Comparison of ENCODE assay signal across 7 cellular contexts in genomic region chr2:176187306-176188217, GRCh38. TPM values are rescaled to one million over a fixed set of nuclear protein-coding genes. Genes with fewer than 3 reads are reported as not detected.
DNase-seq lines count a peak whose midpoint lies in the region; ATAC-seq and TF ChIP-seq lines count a peak whose summit lies in the region.

No MANE protein-coding gene starts in this region.

- H3K9me3 ChIP-seq in MM.1S (replicated peaks; ENCODE audit: insufficient read depth, low read length) (no peaks in the 10 kb centered on the region), mucosa of descending colon (no peaks in the 10 kb centered on the region)

- H3K4me1 ChIP-seq in MM.1S (ENCODE audit: low read length) (no peaks in the 10 kb centered on the region), mucosa of descending colon (ENCODE audit: low read depth) (peaks cover 22% of the 10 kb centered on the region)

- DNase-seq in GM10266 (ENCODE audit: extremely low spot score) = peak; percentile 33
- peak; percentile 9 for DNase-seq in MM.1S
- DNase-seq in cardiac fibroblast (ENCODE audit: low read depth in 2 of 2) = no peak
- DNase-seq in mucosa of descending colon = peak in 2 of 3 donors; percentile 52 to 66
- DNase-seq in erythroblast (lab: John Stamatoyannopoulos, UW) = no peak
- no peak for DNase-seq in posterior vena cava (ENCODE audit: low spot score)

- peak overlapping the region; percentile 83 for H2AFZ ChIP-seq in MM.1S (ENCODE audit: low read length)

- no peak for TF ChIP-seq POLR2A in erythroblast (IDR thresholded peaks at IDR 0.05; ENCODE audit: low read length)

- ATAC-seq in mucosa of descending colon (peak; percentile 21), GM18873 (IDR thresholded peaks at IDR 0.05; ENCODE audit: low FRiP score, unreplicated experiment) (no peak)

- H3K27me3 ChIP-seq in MM.1S (replicated peaks; ENCODE audit: insufficient read depth, low read length) = no peaks in the 10 kb centered on the region

- H3K36me3 ChIP-seq in MM.1S (replicated peaks; ENCODE audit: insufficient read depth, low read length) (no peaks in the 10 kb centered on the region), mucosa of descending colon (ENCODE audit: low read depth) (no peaks in the 10 kb centered on the region)

- peak overlapping the region; percentile 73 for H3K4me2 ChIP-seq in MM.1S (ENCODE audit: low read depth, low read length)

- H3K27ac ChIP-seq in MM.1S (ENCODE audit: low read length) = no peak overlapping the region

- intact Hi-C loops in mucosa of descending colon (cut with DNase I, micrococcal nuclease) = no loop called here
- intact Hi-C loops in posterior vena cava (cut with DNase I) = no loop called here

- no peaks in the 10 kb centered on the region for H3K79me2 ChIP-seq in MM.1S (ENCODE audit: low read length)

- no peak for TF ChIP-seq CTCF in GM10266 (IDR thresholded peaks at IDR 0.05; ENCODE audit: control insufficient read depth, insufficient read depth, low read depth, missing control alignments)
- no peak for TF ChIP-seq CTCF in MM.1S (IDR thresholded peaks at IDR 0.05; ENCODE audit: low read length)
- TF ChIP-seq CTCF in cardiac fibroblast (IDR thresholded peaks at IDR 0.05; ENCODE audit: low read depth, low read length) = no peak
- no peak for TF ChIP-seq CTCF in mucosa of descending colon (IDR thresholded peaks at IDR 0.05)

- no peaks in the 10 kb centered on the region for H4K20me1 ChIP-seq in MM.1S (ENCODE audit: insufficient read depth, low read length)

- H3F3A ChIP-seq in MM.1S (ENCODE audit: insufficient read depth, low read length) = no peaks in the 10 kb centered on the region

- H3K9me2 ChIP-seq in MM.1S (replicated peaks; ENCODE audit: insufficient read depth, low read length) = no peaks in the 10 kb centered on the region

- H3K4me3 ChIP-seq in MM.1S (ENCODE audit: low read length) (peak overlapping the region; percentile 73), cardiac fibroblast (replicated peaks in 1 of 2; ENCODE audit: low read depth in 2 of 2, low read length in 2 of 2) (peak overlapping the region; percentile 45 to 56), mucosa of descending colon (peak overlapping the region; percentile 52)

- H3K9ac ChIP-seq in MM.1S (ENCODE audit: low read length) = no peak overlapping the region

RNA-seq across cellular contexts. Expression of gene HOXD1, which starts 0.9 kb away (rescaled TPM):
- total RNA-seq in mucosa of descending colon (1 to 10 TPM; 2.2 to 5.9 (median 4.6) TPM), posterior vena cava (under 1 TPM; 0.46 to 0.48 TPM)

RNA-seq across cellular contexts. Expression of gene HOXD3, which starts 30.5 kb away (rescaled TPM):
- total RNA-seq in mucosa of descending colon = 1 to 10 TPM; 5.8 to 7.0 (median 6.0) TPM
- 10 to 100 TPM in 1 of 2 donors, 1 to 10 TPM in 1; 9.0 to 10.9 TPM for total RNA-seq in posterior vena cava

RNA-seq across cellular contexts. Expression of gene HOXD4, which starts 36.2 kb away (rescaled TPM):
- 1 to 10 TPM; 4.7 to 6.5 (median 5.9) TPM for total RNA-seq in mucosa of descending colon
- 1 to 10 TPM; 7.2 to 9.9 TPM for total RNA-seq in posterior vena cava

RNA-seq across cellular contexts. Expression of gene HOXD8, which starts 58.1 kb away (rescaled TPM):
- total RNA-seq in mucosa of descending colon (10 to 100 TPM in 1 of 3 donors, 1 to 10 TPM in 2; 4.9 to 13.8 (median 5.6) TPM), posterior vena cava (10 to 100 TPM; 30.6 to 31.3 TPM)

Comparison
In these comparisons a context has a peak if more than half of its experiments do, and no peak if none do; other contexts are left out.
1. DNase-seq: peak in GM10266 (single experiment), MM.1S (single experiment) and mucosa of descending colon (2 of 3); none in cardiac fibroblast (0 of 2), erythroblast (0 of 2) and posterior vena cava (single experiment).
2. Peak in every context shown above with its lines, with median percentiles within 50 percentile points of each other: H3K4me3 ChIP-seq.